ENCODE assay signal across 19 cellular contexts in genomic region chr2:20132990-20133535, GRCh38.
DNase-seq lines count a peak whose midpoint lies in the region; ATAC-seq and TF ChIP-seq lines count a peak whose summit lies in the region.
"Had no signal": no experiment of that assay in that cellular context is flagged by ENCODE, and none has a peak within 500 bp of the region (broad histone marks: within the 10 kb centered on the region; RNA-seq: fewer than 3 reads in every experiment).

No MANE protein-coding gene starts in this region.

- POLR2A ChIA-PET in HEK293 (lab: Yijun Ruan, JAX): no interaction called here

- H3K27ac Mint-ChIP-seq in activated naive CD8-positive, alpha-beta T cell treated with anti-CD3 and anti-CD28 coated beads, Interleukin-2, amount 50 U/mL, for 24 hours: no peak overlapping the region
- H3K27ac Mint-ChIP-seq: CD4-positive, alpha-beta T cell had no signal

- H3K9me3 Mint-ChIP-seq in activated naive CD8-positive, alpha-beta T cell treated with anti-CD3 and anti-CD28 coated beads, Interleukin-2, amount 50 U/mL, for 24 hours: no peaks in the 10 kb centered on the region
- H3K9me3 Mint-ChIP-seq: CD4-positive, alpha-beta T cell had no signal

- H3K36me3 Mint-ChIP-seq in activated naive CD8-positive, alpha-beta T cell treated with anti-CD3 and anti-CD28 coated beads, Interleukin-2, amount 50 U/mL, for 24 hours (ENCODE audit: low read depth): no peaks in the 10 kb centered on the region

- H3K4me3 ChIP-seq in HEK293 (ENCODE audit: low read depth, low read length): no peak overlapping the region
- H3K4me3 ChIP-seq: A549, HAP-1 had no signal

- DNase-seq in DMS 273 (lab: John Stamatoyannopoulos, UW; ENCODE audit: unreplicated experiment) (peak; percentile 29), DMS 273 treated with DMSO at 0.1 percent for 48 hours (lab: John Stamatoyannopoulos, UW) (no peak), NCI-H69 (lab: John Stamatoyannopoulos, UW) (peak; percentile 19), mesenteric fat pad (ENCODE audit: low spot score) (peak; percentile 83), NCI-H226 (no peak), hepatic stellate cell (ENCODE audit: low spot score) (no peak)
- no peak for DNase-seq in activated naive CD8-positive, alpha-beta T cell treated with anti-CD3 and anti-CD28 coated beads, Interleukin-2, amount 50 U/mL, for 24 hours
- DNase-seq: AML-193; Caco-2; CD4-positive, alpha-beta T cell; DMS79 treated with DMSO at 0.1 percent for 48 hours; GF-D8; IMR-90 had no signal

- H3K36me3 ChIP-seq in HEK293 (ENCODE audit: control insufficient read depth in 2 of 2, insufficient read depth in 1 of 2, low read length in 2 of 2): no peaks in the 10 kb centered on the region
- H3K36me3 ChIP-seq: HAP-1 had no signal

- H3K27me3 Mint-ChIP-seq in activated naive CD8-positive, alpha-beta T cell treated with anti-CD3 and anti-CD28 coated beads, Interleukin-2, amount 50 U/mL, for 24 hours: peaks cover 5% of the 10 kb centered on the region

- ATAC-seq in activated naive CD8-positive, alpha-beta T cell treated with anti-CD3 and anti-CD28 coated beads, Interleukin-2, amount 50 U/mL, for 24 hours: no peak
- ATAC-seq: A549 had no signal

- H3K4me1 Mint-ChIP-seq in activated naive CD8-positive, alpha-beta T cell treated with anti-CD3 and anti-CD28 coated beads, Interleukin-2, amount 50 U/mL, for 24 hours: no peaks in the 10 kb centered on the region

- TF ChIP-seq CTCF in HEK293 (tag by site-specific recombination; IDR thresholded peaks at IDR 0.05): no peak

- CTCF ChIA-PET in HEK293 (lab: Yijun Ruan, JAX): interaction anchor here (0.8 kb wide), 1 partner anchor 99 kb away, joined by 3 read pairs; no protein-coding TSS in a partner anchor

- no peaks in the 10 kb centered on the region for H3K4me1 ChIP-seq in HEK293 (ENCODE audit: control insufficient read depth, insufficient read depth, low read length)
- H3K4me1 ChIP-seq: HAP-1 had no signal

- no peak overlapping the region for H3K27ac ChIP-seq in HEK293 (ENCODE audit: extremely low read depth, low read depth, low read length)
- H3K27ac ChIP-seq: 22Rv1, C4-2B, HL-60 had no signal

- no peaks in the 10 kb centered on the region for H3K9me3 ChIP-seq in HEK293 (ENCODE audit: control insufficient read depth, insufficient read depth, low read depth, low read length)
- H3K9me3 ChIP-seq: A549, Caco-2, HAP-1 had no signal

- H3K4me3 Mint-ChIP-seq in activated naive CD8-positive, alpha-beta T cell treated with anti-CD3 and anti-CD28 coated beads, Interleukin-2, amount 50 U/mL, for 24 hours: no peak overlapping the region
- H3K4me3 Mint-ChIP-seq: CD4-positive, alpha-beta T cell had no signal

TF ChIP-seq in HEK293, 187 proteins besides CTCF, POLR2A, EP300 and RAD21:
- no peak for TF ChIP-seq YY1 (tag by site-specific recombination; IDR thresholded peaks at IDR 0.05)
- no peak for TF ChIP-seq KLF8 (tag by site-specific recombination; IDR thresholded peaks at IDR 0.05)
- no peak for TF ChIP-seq SP2 (tag by site-specific recombination; IDR thresholded peaks at IDR 0.05)
- no peak for TF ChIP-seq ZNF404 (tag by site-specific recombination; IDR thresholded peaks at IDR 0.05)
- no peak for TF ChIP-seq ZBTB7A (tag by site-specific recombination; IDR thresholded peaks at IDR 0.05; ENCODE audit: low read depth)
- TF ChIP-seq ZFHX2 (tag by site-specific recombination; conservative IDR thresholded peaks at IDR 0.05): 0 out of 2 replicates have a peak, but pooled peaks have one; percentile 10
TF ChIP-seq in HEK293: peak in this region for 1.

Comparison
In these comparisons a context has a peak if more than half of its experiments do, and no peak if none do; other contexts are left out.
1. DNase-seq: peak in DMS 273 (single experiment), NCI-H69 (single experiment) and mesenteric fat pad (single experiment); none in DMS 273 treated with DMSO at 0.1 percent for 48 hours (single experiment), NCI-H226 (single experiment), hepatic stellate cell (single experiment) and activated naive CD8-positive, alpha-beta T cell treated with anti-CD3 and anti-CD28 coated beads, Interleukin-2, amount 50 U/mL, for 24 hours (single experiment).